ENCODE assay signal across 1 cellular context in the genomic region with DNA sequence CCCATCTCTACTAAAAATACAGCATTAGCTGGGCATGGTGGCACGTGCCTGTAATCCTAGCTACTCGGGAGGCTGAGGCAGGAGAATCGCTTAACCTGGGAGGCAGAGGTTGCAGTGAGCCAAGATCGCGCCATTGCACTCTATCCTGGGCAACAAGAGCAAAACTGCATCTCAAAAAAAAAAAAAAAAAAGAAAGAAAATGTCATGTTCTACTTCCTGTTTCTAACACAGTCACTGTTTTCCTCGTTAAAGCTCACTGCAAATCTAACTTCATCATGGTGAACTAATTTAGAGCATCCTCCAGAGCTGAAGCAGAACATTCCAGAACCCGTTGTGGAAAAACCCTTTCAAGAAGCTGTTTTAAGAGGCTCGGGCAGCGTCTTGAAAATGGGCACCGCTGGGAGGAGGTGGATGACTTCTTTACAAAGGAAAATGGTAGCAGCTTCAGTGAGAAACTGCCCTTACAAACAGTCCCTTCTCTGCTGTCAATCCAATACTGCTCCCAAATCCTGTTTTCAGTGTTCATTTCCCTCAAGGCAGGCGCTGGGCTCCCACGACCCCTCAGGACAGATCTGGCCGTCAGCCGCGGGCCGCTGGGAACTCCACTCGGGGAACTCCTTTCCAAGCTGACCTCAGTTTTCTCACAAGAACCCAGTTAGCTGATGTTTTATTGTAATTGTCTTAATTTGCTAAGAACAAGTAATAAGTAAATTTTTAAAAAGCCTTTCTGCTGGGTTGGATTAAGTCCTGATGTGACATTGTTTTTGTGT.
TF ChIP-seq lines count a peak whose summit lies in the region.

No MANE protein-coding gene starts in this region.

TF ChIP-seq in liver, 16 proteins besides CTCF, POLR2A, EP300 and RAD21 (continued from another document):
- TF ChIP-seq, protein P1, sequence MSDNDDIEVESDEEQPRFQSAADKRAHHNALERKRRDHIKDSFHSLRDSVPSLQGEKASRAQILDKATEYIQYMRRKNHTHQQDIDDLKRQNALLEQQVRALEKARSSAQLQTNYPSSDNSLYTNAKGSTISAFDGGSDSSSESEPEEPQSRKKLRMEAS (IDR thresholded peaks at IDR 0.05): no peak
- TF ChIP-seq HNF4G (IDR thresholded peaks at IDR 0.05): no peak
